Comparison of ENCODE assay signal across 11 cellular contexts in the genomic region with DNA sequence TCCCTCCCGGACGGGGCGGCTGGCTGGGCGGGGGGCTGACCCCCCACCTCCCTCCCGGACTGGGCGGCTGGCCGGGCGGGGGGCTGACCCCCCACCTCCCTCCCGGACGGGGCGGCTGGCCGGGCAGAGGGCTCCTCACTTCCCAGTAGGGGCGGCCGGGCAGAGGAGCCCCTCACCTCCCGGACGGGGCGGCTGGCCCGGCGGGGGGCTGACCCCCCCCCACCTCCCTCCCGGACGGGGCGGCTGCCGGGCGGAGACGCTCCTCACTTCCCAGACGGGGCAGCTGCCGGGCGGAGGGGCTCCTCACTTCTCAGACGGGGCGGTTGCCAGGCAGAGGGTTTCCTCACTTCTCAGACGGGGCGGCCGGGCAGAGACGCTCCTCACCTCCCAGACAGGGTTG. TPM values are rescaled to one million over a fixed set of nuclear protein-coding genes. Genes with fewer than 3 reads are reported as not detected.
"Had no signal": no experiment of that assay in that cellular context is flagged by ENCODE, and none has a peak within 500 bp of the region (broad histone marks: within the 10 kb centered on the region; RNA-seq: fewer than 3 reads in every experiment).

No MANE protein-coding gene starts in this region.

RNA-seq across cellular contexts. Expression of a gene that starts 58.0 kb away (rescaled TPM):
- total RNA-seq: OCI-LY7, PC-3, PC-9, Peyer's patch, Right ventricle myocardium inferior, Right ventricle myocardium superior, RPMI7951, SJCRH30, SJSA1, SK-MEL-5 had no signal
- polyA plus RNA-seq: SK-N-SH had no signal
